8 cellular contexts compared by ENCODE assay signal in genomic region chr10:30784521-30784895, GRCh38.
A peak's percentile ranks its signal among the peaks of the same experiment; 100 is the strongest.
DNase-seq lines count a peak whose midpoint lies in the region; ATAC-seq and TF ChIP-seq lines count a peak whose summit lies in the region.

No MANE protein-coding gene starts in this region.

- H3K9ac ChIP-seq in SU-DHL-6 (ENCODE audit: low read length) = peak overlapping the region; percentile 29; the same call in 1 of the 2 replicates
- no peak overlapping the region for H3K9ac ChIP-seq in neuronal stem cell (ENCODE audit: low read depth, low read length, poor library complexity)

- no peak overlapping the region for H4K8ac ChIP-seq in neuronal stem cell (ENCODE audit: low read depth, low read length)

- peak overlapping the region; percentile 54 for H2BK5ac ChIP-seq in neuronal stem cell (ENCODE audit: low read length)

- H3K4me3 ChIP-seq in SU-DHL-6 (ENCODE audit: insufficient read depth, low read length, poor library complexity, severe bottlenecking) (peak overlapping the region; percentile 41), neuronal stem cell (ENCODE audit: low read length in 2 of 2) (peak overlapping the region; percentile 48 to 66)

- no peaks in the 10 kb centered on the region for H3K36me3 ChIP-seq in SU-DHL-6 (ENCODE audit: low read length)
- H3K36me3 ChIP-seq in neuronal stem cell (replicated peaks in 1 of 2; ENCODE audit: control insufficient read depth in 2 of 2, insufficient read depth in 2 of 2, low read length in 2 of 2) = no peaks in the 10 kb centered on the region

- H3K9me3 ChIP-seq in SU-DHL-6 (ENCODE audit: insufficient read depth, low read length) (no peaks in the 10 kb centered on the region), neuronal stem cell (replicated peaks in 1 of 2; ENCODE audit: control insufficient read depth in 2 of 2, insufficient read depth in 1 of 2, low read depth in 1 of 2, low read length in 2 of 2) (no peaks in the 10 kb centered on the region)

- no peaks in the 10 kb centered on the region for H3K79me1 ChIP-seq in neuronal stem cell (ENCODE audit: low read depth, low read length)

- H3K9me2 ChIP-seq in SU-DHL-6 (replicated peaks; ENCODE audit: insufficient read depth, low read length) = no peaks in the 10 kb centered on the region

- no peaks in the 10 kb centered on the region for H3F3A ChIP-seq in SU-DHL-6 (ENCODE audit: insufficient read depth)

- no peak overlapping the region for H3K18ac ChIP-seq in neuronal stem cell (ENCODE audit: low read length)

- H3K4me1 ChIP-seq in neuronal stem cell (ENCODE audit: control insufficient read depth in 2 of 2, insufficient read depth in 1 of 2, low read depth in 1 of 2, low read length in 2 of 2) = peaks cover 8 to 13% of the 10 kb centered on the region in 2 donors

- H3K4me2 ChIP-seq in SU-DHL-6 (ENCODE audit: low read depth, low read length, poor library complexity, severe bottlenecking) (peak overlapping the region; percentile 82), neuronal stem cell (ENCODE audit: insufficient read depth, low read length, poor library complexity, severe bottlenecking) (peak overlapping the region; percentile 54)

- no peak for TF ChIP-seq CTCF in SU-DHL-6 (IDR thresholded peaks at IDR 0.05; ENCODE audit: insufficient read depth, low read length, poor library complexity, severe bottlenecking)

- ATAC-seq in GM21526 (IDR thresholded peaks at IDR 0.05; ENCODE audit: low FRiP score, unreplicated experiment) = no peak

- no peak overlapping the region for H2BK120ac ChIP-seq in neuronal stem cell (ENCODE audit: low read depth, low read length)

- no peaks in the 10 kb centered on the region for H4K20me1 ChIP-seq in SU-DHL-6 (ENCODE audit: low read depth, low read length)

- H2BK12ac ChIP-seq in neuronal stem cell (ENCODE audit: low read length) = no peak overlapping the region

- H2BK15ac ChIP-seq in neuronal stem cell (ENCODE audit: low read length) = no peak overlapping the region

- no peak overlapping the region for H4K91ac ChIP-seq in neuronal stem cell (ENCODE audit: low read depth, low read length, poor library complexity)

- no peak overlapping the region for H3K23ac ChIP-seq in neuronal stem cell (ENCODE audit: low read depth, low read length, poor library complexity)

- no peaks in the 10 kb centered on the region for H3K79me2 ChIP-seq in SU-DHL-6 (ENCODE audit: insufficient read depth, low read length)

- H2AK5ac ChIP-seq in neuronal stem cell (ENCODE audit: low read depth, low read length) = no peak overlapping the region

- DNase-seq in H4 (ENCODE audit: low spot score) (peak; percentile 12), fibroblast of peridontal ligament (ENCODE audit: extremely low read depth) (peak; percentile 95), neuronal stem cell (ENCODE audit: low spot score) (no peak), germinal center (ENCODE audit: low spot score) (no peak), NCI-H1694 (lab: John Stamatoyannopoulos, UW) (no peak), GDM1 (lab: John Stamatoyannopoulos, UW) (no peak)

- H2AFZ ChIP-seq in SU-DHL-6 (ENCODE audit: low read depth, low read length, severe bottlenecking) = peak overlapping the region; percentile 79
- peak overlapping the region; percentile 90 for H2AFZ ChIP-seq in neuronal stem cell (ENCODE audit: low read length)

- H3K27me3 ChIP-seq in SU-DHL-6 (ENCODE audit: low read length) (no peaks in the 10 kb centered on the region), neuronal stem cell (ENCODE audit: control insufficient read depth in 3 of 3, insufficient read depth in 3 of 3, low read depth in 1 of 3, low read length in 3 of 3) (peaks cover 0 to 4% (median 0%) of the 10 kb centered on the region in 3 experiments)

- no peak overlapping the region for H3K27ac ChIP-seq in SU-DHL-6 (ENCODE audit: low read depth, low read length)
- peak overlapping the region; percentile 77 for H3K27ac ChIP-seq in neuronal stem cell (replicated peaks; ENCODE audit: low read length)

- no CpG with 5 or more reads among the region's 5 CpGs for WGBS in neuronal stem cell (ENCODE audit: extremely low coverage in 2 of 2, insufficient read length in 2 of 2, insufficient replicate concordance in 1 of 2), 2 donors

- H3K4ac ChIP-seq in neuronal stem cell (ENCODE audit: low read length) = no peak overlapping the region

- no peak overlapping the region for H3K14ac ChIP-seq in neuronal stem cell (ENCODE audit: low read length)

Comparison
In these comparisons a context has a peak if more than half of its experiments do, and no peak if none do; other contexts are left out.
1. DNase-seq: peak in H4 (single experiment) and fibroblast of peridontal ligament (single experiment); none in neuronal stem cell (single experiment), germinal center (single experiment), NCI-H1694 (single experiment) and GDM1 (single experiment).